Comparison of ENCODE assay signal across 8 cellular contexts in the genomic region with DNA sequence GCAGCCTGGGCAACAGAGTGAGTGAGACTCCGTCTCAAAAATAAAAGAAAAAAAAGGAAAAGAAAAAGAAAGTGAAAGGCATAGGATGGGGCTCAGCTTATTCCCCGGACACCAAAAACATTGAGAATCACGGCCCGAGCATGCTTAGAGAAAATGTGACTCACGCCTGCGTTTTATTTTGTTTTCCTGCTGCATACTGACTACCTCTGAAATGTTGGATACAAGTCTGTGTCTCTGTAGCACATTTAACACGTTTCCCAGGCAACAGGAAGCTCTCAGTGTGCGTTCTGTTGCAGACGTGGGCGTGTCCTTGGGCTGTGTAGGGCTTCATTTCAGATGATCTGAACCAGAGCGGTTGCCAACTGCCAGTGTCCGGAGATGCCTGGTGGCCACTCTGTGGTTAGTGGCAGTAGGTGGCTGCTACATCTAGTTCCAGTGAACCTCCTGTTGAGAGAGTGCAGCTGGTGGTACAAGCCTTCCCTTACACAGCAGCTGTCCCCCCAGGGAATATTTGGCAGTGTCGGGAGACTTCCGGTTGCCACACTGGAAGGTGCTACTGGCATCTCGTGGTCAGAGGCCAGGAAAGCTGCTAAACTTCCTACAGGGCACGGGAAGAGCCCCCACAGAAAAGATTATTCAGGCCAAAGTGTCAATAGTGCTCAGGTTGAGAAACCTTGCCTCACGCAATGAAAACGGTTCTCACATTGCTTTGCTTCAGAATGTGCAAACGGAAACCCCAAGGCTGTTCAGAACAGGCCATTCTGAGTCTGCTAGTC. TPM values are rescaled to one million over a fixed set of nuclear protein-coding genes. Genes with fewer than 3 reads are reported as not detected.
DNase-seq lines count a peak whose midpoint lies in the region; ATAC-seq and TF ChIP-seq lines count a peak whose summit lies in the region.

No MANE protein-coding gene starts in this region.

- peak overlapping the region in 1 of 2 donors; percentile 12 for H3K9ac ChIP-seq in duodenal mucosa (ENCODE audit: low read depth in 1 of 2, low read length in 2 of 2)

- POLR2A ChIA-PET in activated CD8-positive, alpha-beta T cell treated with anti-CD3 and anti-CD28 coated beads for 36 hours (lab: Charles Lee), result interaction anchor here (0.7 to 1.1 kb wide), 6 partner anchors 8 to 785 kb away, joined by 3 to 4 read pairs (median 3); no protein-coding TSS in a partner anchor

- no peaks in the 10 kb centered on the region for H3K36me3 Mint-ChIP-seq in activated CD8-positive, alpha-beta T cell treated with anti-CD3 and anti-CD28 coated beads for 36 hours (ENCODE audit: low read depth)
- no peaks in the 10 kb centered on the region for H3K36me3 Mint-ChIP-seq in stimulated activated memory B cell treated with anti-CD40 and anti-IgM and Interleukin-4, amounts not matched to agents 10 μg/mL and 1 μg/mL and 100 μg/mL, for 72 hours

- intact Hi-C loops in activated CD8-positive, alpha-beta T cell treated with anti-CD3 and anti-CD28 coated beads for 36 hours (cut with micrococcal nuclease), result no loop called here

- H3K4me1 Mint-ChIP-seq in activated CD8-positive, alpha-beta T cell treated with anti-CD3 and anti-CD28 coated beads for 36 hours (ENCODE audit: low read depth), result peaks cover 17% of the 10 kb centered on the region
- H3K4me1 Mint-ChIP-seq in stimulated activated memory B cell treated with anti-CD40 and anti-IgM and Interleukin-4, amounts not matched to agents 10 μg/mL and 1 μg/mL and 100 μg/mL, for 72 hours, result peaks cover 22% of the 10 kb centered on the region

- no peaks in the 10 kb centered on the region for H3K27me3 Mint-ChIP-seq in activated CD8-positive, alpha-beta T cell treated with anti-CD3 and anti-CD28 coated beads for 36 hours
- H3K27me3 Mint-ChIP-seq in stimulated activated memory B cell treated with anti-CD40 and anti-IgM and Interleukin-4, amounts not matched to agents 10 μg/mL and 1 μg/mL and 100 μg/mL, for 72 hours, result no peaks in the 10 kb centered on the region

- peak; percentile 69 for ATAC-seq in HG02943 (IDR thresholded peaks at IDR 0.05; ENCODE audit: low read depth, unreplicated experiment)
- ATAC-seq in activated CD8-positive, alpha-beta T cell treated with anti-CD3 and anti-CD28 coated beads for 36 hours, result peak; percentile 97
- peak; percentile 77 for ATAC-seq in stimulated activated memory B cell treated with anti-CD40 and anti-IgM and Interleukin-4, amounts not matched to agents 10 μg/mL and 1 μg/mL and 100 μg/mL, for 72 hours

- H3K27ac ChIP-seq in duodenal mucosa (ENCODE audit: low read depth, low read length) (no peak overlapping the region), muscle layer of duodenum (ENCODE audit: low read length) (peak overlapping the region; percentile 49)

- DNase-seq in GM04503 (ENCODE audit: low read depth), result peak; percentile 92
- DNase-seq in NCI-H510A treated with DMSO at 0.1 percent for 48 hours (lab: John Stamatoyannopoulos, UW), result peak; percentile 16
- DNase-seq in activated CD8-positive, alpha-beta T cell treated with anti-CD3 and anti-CD28 coated beads for 36 hours, result peak; percentile 88
- no peak for DNase-seq in islet precursor cell

- H3K4me3 ChIP-seq in duodenal mucosa (ENCODE audit: low read depth in 1 of 2, low read length in 2 of 2) (peak overlapping the region; percentile 31 to 48), muscle layer of duodenum (ENCODE audit: low read depth in 1 of 2, low read length in 2 of 2) (peak overlapping the region; percentile 49 to 52)

- CTCF ChIA-PET in activated CD8-positive, alpha-beta T cell treated with anti-CD3 and anti-CD28 coated beads for 36 hours (lab: Charles Lee), result interaction anchor here (0.6 to 2.3 kb wide), 6 partner anchors 12 to 532 kb away, joined by 3 to 8 read pairs (median 3); no protein-coding TSS in a partner anchor

- peak overlapping the region; percentile 57 for H3K4me3 Mint-ChIP-seq in activated CD8-positive, alpha-beta T cell treated with anti-CD3 and anti-CD28 coated beads for 36 hours
- peak overlapping the region; percentile 81 for H3K4me3 Mint-ChIP-seq in stimulated activated memory B cell treated with anti-CD40 and anti-IgM and Interleukin-4, amounts not matched to agents 10 μg/mL and 1 μg/mL and 100 μg/mL, for 72 hours

- H3K9me3 Mint-ChIP-seq in activated CD8-positive, alpha-beta T cell treated with anti-CD3 and anti-CD28 coated beads for 36 hours, result no peaks in the 10 kb centered on the region
- no peaks in the 10 kb centered on the region for H3K9me3 Mint-ChIP-seq in stimulated activated memory B cell treated with anti-CD40 and anti-IgM and Interleukin-4, amounts not matched to agents 10 μg/mL and 1 μg/mL and 100 μg/mL, for 72 hours

- H3K4me1 ChIP-seq in duodenal mucosa (ENCODE audit: control insufficient read depth in 1 of 2, insufficient read depth in 2 of 2, low read length in 2 of 2), result peaks cover 12 to 33% of the 10 kb centered on the region in 2 donors
- H3K4me1 ChIP-seq in muscle layer of duodenum (ENCODE audit: control insufficient read depth in 1 of 2, insufficient read depth in 2 of 2, low read length in 2 of 2), result peaks cover 5 to 10% of the 10 kb centered on the region in 2 donors

- peak overlapping the region; percentile 76 for H3K27ac Mint-ChIP-seq in activated CD8-positive, alpha-beta T cell treated with anti-CD3 and anti-CD28 coated beads for 36 hours
- H3K27ac Mint-ChIP-seq in stimulated activated memory B cell treated with anti-CD40 and anti-IgM and Interleukin-4, amounts not matched to agents 10 μg/mL and 1 μg/mL and 100 μg/mL, for 72 hours, result peak overlapping the region; percentile 74

- TF ChIP-seq CTCF in activated CD8-positive, alpha-beta T cell treated with anti-CD3 and anti-CD28 coated beads for 36 hours (IDR thresholded peaks at IDR 0.05), result no peak

- H3K36me3 ChIP-seq in duodenal mucosa (ENCODE audit: control insufficient read depth in 1 of 2, insufficient read depth in 2 of 2, low read length in 2 of 2) (no peaks in the 10 kb centered on the region), muscle layer of duodenum (ENCODE audit: control insufficient read depth in 1 of 2, insufficient read depth in 2 of 2, low read length in 2 of 2) (no peaks in the 10 kb centered on the region)

- H3K9me3 ChIP-seq in duodenal mucosa (ENCODE audit: control insufficient read depth in 1 of 2, low read length in 2 of 2) (no peaks in the 10 kb centered on the region), muscle layer of duodenum (ENCODE audit: control insufficient read depth in 1 of 2, low read length in 2 of 2) (no peaks in the 10 kb centered on the region)

- H3K27me3 ChIP-seq in duodenal mucosa (ENCODE audit: control insufficient read depth in 1 of 2, insufficient read depth in 2 of 2, low read length in 2 of 2), result no peaks in the 10 kb centered on the region
- no peaks in the 10 kb centered on the region for H3K27me3 ChIP-seq in muscle layer of duodenum (ENCODE audit: low read depth, low read length)

RNA-seq across cellular contexts. Expression of gene SLC51A, which starts 3.0 kb away (rescaled TPM):
- not detected for total RNA-seq in activated CD8-positive, alpha-beta T cell treated with anti-CD3 and anti-CD28 coated beads for 36 hours

RNA-seq across cellular contexts. Expression of gene ZDHHC19, which starts 8.2 kb away (rescaled TPM):
- not detected for total RNA-seq in activated CD8-positive, alpha-beta T cell treated with anti-CD3 and anti-CD28 coated beads for 36 hours
